In the genomic region with DNA sequence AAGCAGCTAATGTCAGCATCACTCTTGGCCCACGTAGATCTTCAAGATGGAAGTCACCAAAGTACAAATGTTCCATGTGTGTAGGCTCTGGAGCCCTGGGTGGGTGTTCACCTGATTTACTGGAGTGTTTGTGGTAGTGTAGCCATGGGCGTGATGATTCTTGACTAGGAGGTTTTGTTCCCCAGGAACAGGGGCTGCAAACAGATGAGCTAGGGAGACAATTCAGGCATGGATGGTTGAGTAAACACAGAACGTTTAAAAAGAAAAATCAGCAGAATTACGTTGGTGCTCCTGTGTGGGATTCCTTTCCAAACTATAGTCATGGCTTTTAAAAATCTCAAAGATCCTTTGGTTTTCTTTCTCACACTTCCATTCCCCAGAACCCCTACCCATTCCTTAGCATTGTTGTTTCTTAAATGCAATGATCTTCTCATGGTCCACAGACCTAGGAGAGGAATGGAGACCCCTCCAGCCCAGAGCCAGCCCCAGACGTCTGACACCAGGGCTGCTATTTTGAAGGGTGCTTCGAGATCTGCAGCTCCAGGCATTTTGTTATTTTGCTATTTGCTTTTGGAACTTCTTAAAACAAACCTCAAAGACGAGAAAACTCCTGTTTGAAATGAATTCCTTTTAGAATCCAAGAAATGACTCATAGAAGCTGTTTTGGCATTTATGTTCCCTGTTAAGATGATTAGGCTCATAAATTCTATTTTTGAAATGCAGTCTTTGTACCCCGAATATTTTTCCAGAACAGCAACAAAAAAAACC, we compare ENCODE assay signal across 12 cellular contexts.
DNase-seq lines count a peak whose midpoint lies in the region; ATAC-seq and TF ChIP-seq lines count a peak whose summit lies in the region.
"Had no signal": no experiment of that assay in that cellular context is flagged by ENCODE, and none has a peak within 500 bp of the region (broad histone marks: within the 10 kb centered on the region; RNA-seq: fewer than 3 reads in every experiment).

No MANE protein-coding gene starts in this region.

- H3K4me3 ChIP-seq in BJ (ENCODE audit: low read depth, low read length) (no peak overlapping the region), RWPE2 (ENCODE audit: severe bottlenecking) (no peak overlapping the region), fibroblast of lung (replicated peaks in 1 of 4; ENCODE audit: control extremely low read depth in 1 of 4, insufficient read depth in 1 of 4, low read depth in 3 of 4, low read length in 4 of 4) (peak overlapping the region in 1 of 4 experiments; percentile 17), gastrocnemius medialis (no peak overlapping the region)

- H3K4me1 ChIP-seq in RWPE2 (ENCODE audit: insufficient read depth, poor library complexity, severe bottlenecking) (peaks cover 23% of the 10 kb centered on the region), fibroblast of lung (ENCODE audit: control insufficient read depth, extremely low read depth, insufficient read depth, low read length) (peaks cover 10% of the 10 kb centered on the region), gastrocnemius medialis (peaks cover 8 to 12% of the 10 kb centered on the region in 2 donors)

- CTCF ChIA-PET in BJ (lab: Yijun Ruan, JAX) = interaction anchor here (0.8 to 1.6 kb wide), 3 partner anchors 45 to 117 kb away, joined by 3 to 4 read pairs (median 4); no protein-coding TSS in a partner anchor

- H3K27ac ChIP-seq in RWPE2 (ENCODE audit: poor library complexity, severe bottlenecking) (peak overlapping the region; percentile 47), fibroblast of lung (ENCODE audit: insufficient read depth, low read length) (peak overlapping the region; percentile 30), gastrocnemius medialis (peak overlapping the region; percentile 30 to 55 (median 41))

- intact Hi-C loops in gastrocnemius medialis (cut with DNase I; ENCODE audit: low total_unique reads) = no loop called here

- H4K20me1 ChIP-seq in fibroblast of lung (ENCODE audit: control insufficient read depth, extremely low read depth, insufficient read depth, low read length) = no peaks in the 10 kb centered on the region

- H3K9me3 ChIP-seq in RWPE2 (ENCODE audit: severe bottlenecking) (no peaks in the 10 kb centered on the region), fibroblast of lung (ENCODE audit: control insufficient read depth, insufficient read depth, low read depth, low read length) (no peaks in the 10 kb centered on the region), gastrocnemius medialis (no peaks in the 10 kb centered on the region)

- H3K27me3 ChIP-seq in BJ (ENCODE audit: control insufficient read depth, insufficient read depth, low read length) (no peaks in the 10 kb centered on the region), RWPE2 (ENCODE audit: insufficient read depth, poor library complexity, severe bottlenecking) (no peaks in the 10 kb centered on the region), fibroblast of lung (ENCODE audit: control insufficient read depth, insufficient read depth, low read length) (peaks cover 2% of the 10 kb centered on the region), gastrocnemius medialis (no peaks in the 10 kb centered on the region)

- H3K4me2 ChIP-seq in fibroblast of lung (ENCODE audit: extremely low read depth, insufficient read depth, low read length) = peak overlapping the region; percentile 61

- POLR2A ChIA-PET in BJ (lab: Charles Lee) = no interaction called here

- TF ChIP-seq CTCF in BJ (IDR thresholded peaks at IDR 0.05; ENCODE audit: insufficient read depth, low read depth, low read length) (no peak), RWPE2 (IDR thresholded peaks at IDR 0.05; ENCODE audit: poor library complexity, severe bottlenecking) (no peak), fibroblast of lung (conservative IDR thresholded peaks at IDR 0.05 in 1 of 2, IDR thresholded peaks at IDR 0.05 in 1 of 2; ENCODE audit: low read depth in 1 of 2, low read length in 2 of 2) (no peak), gastrocnemius medialis (IDR thresholded peaks at IDR 0.05 in 4 of 5, conservative IDR thresholded peaks at IDR 0.05 in 1 of 5) (no peak)

- peak; percentile 63 for DNase-seq in BJ (ENCODE audit: low read depth)
- no peak for DNase-seq in RWPE2 (ENCODE audit: low spot score)
- DNase-seq in fibroblast of lung (ENCODE audit: low read depth in 2 of 2) = peak; percentile 80 to 87
- no peak for DNase-seq in gastrocnemius medialis
- DNase-seq in CD1c-positive myeloid dendritic cell (ENCODE audit: extremely low spot score) = no peak
- DNase-seq in NCI-H146 (lab: John Stamatoyannopoulos, UW) = no peak
- DNase-seq: natural killer cell, NCI-H2029 treated with DMSO at 0.1 percent for 48 hours, SHP77 treated with DMSO at 0.1 percent for 48 hours had no signal

- no peaks in the 10 kb centered on the region for H3K36me3 ChIP-seq in BJ (ENCODE audit: control insufficient read depth, insufficient read depth, low read length)
- no peaks in the 10 kb centered on the region for H3K36me3 ChIP-seq in RWPE2 (ENCODE audit: low read depth)
- H3K36me3 ChIP-seq in fibroblast of lung (ENCODE audit: control insufficient read depth, insufficient read depth, low read length) = no peaks in the 10 kb centered on the region
- H3K36me3 ChIP-seq in gastrocnemius medialis = no peaks in the 10 kb centered on the region

- H3K9ac ChIP-seq in fibroblast of lung (ENCODE audit: insufficient read depth, low read length) = no peak overlapping the region

- no peak for TF ChIP-seq POLR2A in gastrocnemius medialis (IDR thresholded peaks at IDR 0.05)

- ATAC-seq in RWPE2 (ENCODE audit: low read depth) (0 out of 3 replicates have a peak, but pooled peaks have one; percentile 15), gastrocnemius medialis (no peak), HG02885 (IDR thresholded peaks at IDR 0.05; ENCODE audit: poor library complexity, unreplicated experiment) (no peak), GM19452 (IDR thresholded peaks at IDR 0.05; ENCODE audit: unreplicated experiment) (no peak)
- ATAC-seq: activated CD4-positive, CD25-positive, alpha-beta regulatory T cell treated with anti-CD3 and anti-CD28 coated beads, Interleukin-2, amount 50 U/mL, for 24 hours; natural killer cell had no signal

- in situ Hi-C loops in gastrocnemius medialis (cut with MboI; ENCODE audit: low sequenced_read_pairs in 4 of 4) = no loop called here

- peak overlapping the region; percentile 1 for H2AFZ ChIP-seq in fibroblast of lung (ENCODE audit: low read length)

- H3K79me2 ChIP-seq in fibroblast of lung (ENCODE audit: control insufficient read depth, insufficient read depth, low read length) = no peaks in the 10 kb centered on the region

Comparison
In these comparisons a context has a peak if more than half of its experiments do, and no peak if none do; other contexts are left out.
1. DNase-seq: peak in BJ (single experiment) and fibroblast of lung (2 of 2); none in RWPE2 (single experiment), gastrocnemius medialis (0 of 2), CD1c-positive myeloid dendritic cell (single experiment) and NCI-H146 (single experiment).
2. Peak in every context shown above with its lines, with median percentiles within 50 percentile points of each other: H3K27ac ChIP-seq.